13 cellular contexts compared by ENCODE assay signal in the genomic region with DNA sequence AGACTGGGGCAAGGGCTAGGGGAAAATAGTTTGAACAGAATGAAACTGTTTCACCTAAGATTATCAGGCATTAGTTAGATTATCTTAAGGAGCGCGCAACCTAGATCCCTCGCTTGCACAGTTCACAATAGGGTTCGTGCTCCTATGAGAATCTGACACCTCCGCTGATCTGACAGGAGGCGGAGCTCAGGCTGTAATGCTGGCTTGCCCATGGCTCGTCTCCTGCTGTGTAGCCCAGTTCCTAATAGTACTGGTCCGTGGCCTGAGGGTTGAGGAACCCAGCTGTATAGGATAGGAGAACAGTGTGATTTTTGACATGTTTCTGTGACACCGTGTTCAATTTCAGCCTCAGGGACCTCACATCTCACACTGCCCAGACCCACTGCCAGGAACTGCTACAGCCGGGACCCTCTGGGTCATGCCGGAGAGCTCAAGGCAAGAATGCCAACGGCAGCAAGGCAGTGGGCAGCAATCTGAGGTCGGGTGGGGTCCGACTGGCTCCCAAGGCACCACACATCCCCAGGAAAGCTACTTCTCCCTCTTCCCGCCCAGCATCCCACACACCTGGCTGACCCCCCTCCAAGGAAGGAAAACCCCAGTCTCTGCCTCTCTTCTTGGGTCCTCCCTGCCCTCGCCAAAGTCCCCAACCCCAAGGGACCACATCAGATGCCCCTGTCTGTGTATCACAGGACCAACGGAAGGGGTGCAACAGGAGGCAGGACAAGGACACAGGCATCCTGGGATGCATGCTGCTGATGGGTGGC. TPM values are rescaled to one million over a fixed set of nuclear protein-coding genes. Genes with fewer than 3 reads are reported as not detected.
DNase-seq lines count a peak whose midpoint lies in the region; ATAC-seq and TF ChIP-seq lines count a peak whose summit lies in the region.
"Had no signal": no experiment of that assay in that cellular context is flagged by ENCODE, and none has a peak within 500 bp of the region (broad histone marks: within the 10 kb centered on the region; RNA-seq: fewer than 3 reads in every experiment).

No MANE protein-coding gene starts in this region.

- DNase-seq in NCI-H510A treated with DMSO at 0.1 percent for 48 hours (lab: John Stamatoyannopoulos, UW) (peak; percentile 30), NCI-H510A (lab: John Stamatoyannopoulos, UW) (no peak), left ventricle myocardium inferior (peak; percentile 38), NCI-H2227 (lab: John Stamatoyannopoulos, UW; ENCODE audit: unreplicated experiment) (no peak), NCI-H1105 treated with DMSO at 0.1 percent for 48 hours (lab: John Stamatoyannopoulos, UW) (no peak)
- DNase-seq in activated CD8-positive, alpha-beta memory T cell treated with anti-CD3 and anti-CD28 coated beads, Interleukin-2, amount 10 ng/mL, durations not matched to agents 7 days and 5 days: peak; percentile 30
- DNase-seq: 8988T, COR-L47, NCI-H1930, thyroid gland had no signal

- H3K9me3 ChIP-seq in left ventricle myocardium inferior (replicated peaks) (no peaks in the 10 kb centered on the region), skeletal muscle tissue (ENCODE audit: control insufficient read depth in 3 of 3, low read length in 3 of 3) (no peaks in the 10 kb centered on the region)
- H3K9me3 ChIP-seq: thyroid gland had no signal

- no peaks in the 10 kb centered on the region for H3K9me3 Mint-ChIP-seq in activated CD8-positive, alpha-beta memory T cell treated with anti-CD3 and anti-CD28 coated beads, Interleukin-2, amount 10 ng/mL, durations not matched to agents 7 days and 5 days (ENCODE audit: low read depth)

- H3K4me3 ChIP-seq in left ventricle myocardium inferior (peak overlapping the region; percentile 20), skeletal muscle tissue (ENCODE audit: low read length in 3 of 3) (peak overlapping the region in 2 of 3 donors; percentile 4 to 35)
- H3K4me3 ChIP-seq: thyroid gland had no signal

- H3K27me3 ChIP-seq in left ventricle myocardium inferior (ENCODE audit: low read depth): peaks cover 5% of the 10 kb centered on the region
- H3K27me3 ChIP-seq in skeletal muscle tissue (ENCODE audit: control insufficient read depth in 3 of 3, insufficient read depth in 3 of 3, low read length in 3 of 3): peaks cover 0 to 13% (median 6%) of the 10 kb centered on the region in 3 donors
- H3K27me3 ChIP-seq: thyroid gland had no signal

- CTCF ChIA-PET in activated CD8-positive, alpha-beta memory T cell treated with anti-CD3 and anti-CD28 coated beads, Interleukin-2, amount 10 ng/mL, durations not matched to agents 7 days and 5 days (lab: Charles Lee): no interaction called here

- H3K27ac Mint-ChIP-seq in activated CD8-positive, alpha-beta memory T cell treated with anti-CD3 and anti-CD28 coated beads, Interleukin-2, amount 10 ng/mL, durations not matched to agents 7 days and 5 days: no peak overlapping the region

- no peak for TF ChIP-seq CTCF in left ventricle myocardium inferior (IDR thresholded peaks at IDR 0.05; ENCODE audit: borderline replicate concordance)

- H3K36me3 ChIP-seq in left ventricle myocardium inferior (no peaks in the 10 kb centered on the region), skeletal muscle tissue (ENCODE audit: control insufficient read depth in 3 of 3, insufficient read depth in 3 of 3, low read length in 3 of 3) (no peaks in the 10 kb centered on the region)
- H3K36me3 ChIP-seq: thyroid gland had no signal

- H3K4me1 Mint-ChIP-seq in activated CD8-positive, alpha-beta memory T cell treated with anti-CD3 and anti-CD28 coated beads, Interleukin-2, amount 10 ng/mL, durations not matched to agents 7 days and 5 days: no peaks in the 10 kb centered on the region

- ATAC-seq in activated CD8-positive, alpha-beta memory T cell treated with anti-CD3 and anti-CD28 coated beads, Interleukin-2, amount 10 ng/mL, durations not matched to agents 7 days and 5 days: no peak
- no peak for ATAC-seq in GM19467 (IDR thresholded peaks at IDR 0.05; ENCODE audit: unreplicated experiment)

- H3K27me3 Mint-ChIP-seq in activated CD8-positive, alpha-beta memory T cell treated with anti-CD3 and anti-CD28 coated beads, Interleukin-2, amount 10 ng/mL, durations not matched to agents 7 days and 5 days: peaks cover 70% of the 10 kb centered on the region

- no peak overlapping the region for H3K4me3 Mint-ChIP-seq in activated CD8-positive, alpha-beta memory T cell treated with anti-CD3 and anti-CD28 coated beads, Interleukin-2, amount 10 ng/mL, durations not matched to agents 7 days and 5 days

- intact Hi-C loops in left ventricle myocardium inferior (cut with micrococcal nuclease): no loop called here

- peak overlapping the region in 2 of 3 donors; percentile 7 to 60 for H3K9ac ChIP-seq in skeletal muscle tissue (ENCODE audit: low read depth in 1 of 3, low read length in 3 of 3)

- H3K36me3 Mint-ChIP-seq in activated CD8-positive, alpha-beta memory T cell treated with anti-CD3 and anti-CD28 coated beads, Interleukin-2, amount 10 ng/mL, durations not matched to agents 7 days and 5 days: no peaks in the 10 kb centered on the region

- H3K4me1 ChIP-seq in left ventricle myocardium inferior: peaks cover 78% of the 10 kb centered on the region
- peaks cover 20 to 46% (median 39%) of the 10 kb centered on the region in 3 donors for H3K4me1 ChIP-seq in skeletal muscle tissue (ENCODE audit: control insufficient read depth in 3 of 3, insufficient read depth in 3 of 3, low read length in 3 of 3)
- H3K4me1 ChIP-seq: thyroid gland had no signal

- H3K27ac ChIP-seq in left ventricle myocardium inferior (replicated peaks): peak overlapping the region; percentile 84
- H3K27ac ChIP-seq in skeletal muscle tissue (ENCODE audit: low read depth, low read length): no peak overlapping the region
- H3K27ac ChIP-seq: thyroid gland had no signal

RNA-seq across cellular contexts. Expression of gene CAMK2B, which starts 31.7 kb away (rescaled TPM):
- under 1 TPM in 1 of 2 experiments, not detected in 1; 0.63 TPM for total RNA-seq in activated CD8-positive, alpha-beta memory T cell treated with anti-CD3 and anti-CD28 coated beads, Interleukin-2, amount 10 ng/mL, durations not matched to agents 7 days and 5 days
- total RNA-seq in left ventricle myocardium inferior: 98.0 TPM
- total RNA-seq in skeletal muscle tissue: 4.7 TPM
- total RNA-seq: T-helper 1 cell treated with Interleukin-12 subunit alpha and Interleukin-12 subunit beta and Interleukin-4 antibody, amounts not matched to agents 30 ng/mL and 1 ng/mL, for 36 hours had no signal

Comparison
In these comparisons a context has a peak if more than half of its experiments do, and no peak if none do; other contexts are left out.
1. DNase-seq: peak in NCI-H510A treated with DMSO at 0.1 percent for 48 hours (single experiment), activated CD8-positive, alpha-beta memory T cell treated with anti-CD3 and anti-CD28 coated beads, Interleukin-2, amount 10 ng/mL, durations not matched to agents 7 days and 5 days (single experiment) and left ventricle myocardium inferior (single experiment); none in NCI-H510A (single experiment), NCI-H2227 (single experiment) and NCI-H1105 treated with DMSO at 0.1 percent for 48 hours (single experiment).
2. RNA of gene CAMK2B, which starts 31.7 kb away (total RNA-seq): 98.0 TPM in left ventricle myocardium inferior (single experiment); 4.7 TPM in skeletal muscle tissue (single experiment) and 0.63 TPM in activated CD8-positive, alpha-beta memory T cell treated with anti-CD3 and anti-CD28 coated beads, Interleukin-2, amount 10 ng/mL, durations not matched to agents 7 days and 5 days; every median in the first group is over 10 times any median in the second.